In genomic region chr17:43832976-43833829, GRCh38 we compare ENCODE assay signal across 8 cellular contexts.
DNase-seq lines count a peak whose midpoint lies in the region; ATAC-seq and TF ChIP-seq lines count a peak whose summit lies in the region.

A gene with protein sequence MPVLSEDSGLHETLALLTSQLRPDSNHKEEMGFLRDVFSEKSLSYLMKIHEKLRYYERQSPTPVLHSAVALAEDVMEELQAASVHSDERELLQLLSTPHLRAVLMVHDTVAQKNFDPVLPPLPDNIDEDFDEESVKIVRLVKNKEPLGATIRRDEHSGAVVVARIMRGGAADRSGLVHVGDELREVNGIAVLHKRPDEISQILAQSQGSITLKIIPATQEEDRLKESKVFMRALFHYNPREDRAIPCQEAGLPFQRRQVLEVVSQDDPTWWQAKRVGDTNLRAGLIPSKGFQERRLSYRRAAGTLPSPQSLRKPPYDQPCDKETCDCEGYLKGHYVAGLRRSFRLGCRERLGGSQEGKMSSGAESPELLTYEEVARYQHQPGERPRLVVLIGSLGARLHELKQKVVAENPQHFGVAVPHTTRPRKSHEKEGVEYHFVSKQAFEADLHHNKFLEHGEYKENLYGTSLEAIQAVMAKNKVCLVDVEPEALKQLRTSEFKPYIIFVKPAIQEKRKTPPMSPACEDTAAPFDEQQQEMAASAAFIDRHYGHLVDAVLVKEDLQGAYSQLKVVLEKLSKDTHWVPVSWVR (minus strand): TSS chr17:43833146. CDS start chr17:43831906, 1,240 bp downstream.

- no peak for ATAC-seq in GM19324 (IDR thresholded peaks at IDR 0.05; ENCODE audit: low FRiP score, unreplicated experiment)
- no peak for ATAC-seq in HG03196 (IDR thresholded peaks at IDR 0.05; ENCODE audit: unreplicated experiment)

- DNase-seq in GM04503 (ENCODE audit: low read depth), result peak; percentile 7
- peak; percentile 33 for DNase-seq in NCI-H1694 treated with DMSO at 0.1 percent for 48 hours (lab: John Stamatoyannopoulos, UW)
- peak; percentile 13 to 23 for DNase-seq in activated CD4-positive, alpha-beta T cell treated with anti-CD3 and anti-CD28 coated beads for 24 hours (ENCODE audit: low read depth in 2 of 2)
- DNase-seq in coronary artery (ENCODE audit: low spot score), result no peak
- DNase-seq in kidney glomerular epithelial cell (lab: John Stamatoyannopoulos, UW), result peak; percentile 40
- DNase-seq in stimulated activated CD4-positive, alpha-beta T cell treated with anti-CD3 and anti-CD28 coated beads, Interleukin-12 subunit alpha, Interleukin-12 subunit beta, amount 100 ng/mL, for 4 hours, result peak; percentile 50

- no peak for TF ChIP-seq CTCF in coronary artery (IDR thresholded peaks at IDR 0.05)

- H3K27ac ChIP-seq in coronary artery, result peak within 1 kb of the TSS; percentile 71 to 86

- H3K4me3 ChIP-seq in coronary artery, result peak within 1 kb of the TSS; percentile 97
